In the genomic region with DNA sequence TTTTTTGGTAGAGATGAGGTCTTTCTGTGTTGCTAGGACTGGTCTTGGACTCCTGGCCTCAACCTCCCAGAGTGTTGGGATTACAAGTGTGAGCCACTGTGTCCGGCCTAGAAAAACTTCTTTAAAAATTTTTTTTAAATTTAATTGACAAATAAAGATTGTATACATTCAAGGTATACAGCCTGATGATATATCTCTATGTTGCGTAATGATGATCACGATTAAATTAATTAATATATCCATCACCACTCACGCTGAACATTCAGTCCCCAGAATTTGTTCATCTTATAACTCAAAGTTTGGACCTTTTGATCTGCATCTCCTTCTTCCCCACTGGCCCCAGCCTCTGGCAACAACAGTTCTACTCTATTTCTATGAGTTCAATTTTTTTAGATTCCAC, we compare ENCODE assay signal across 29 cellular contexts. TPM values are rescaled to one million over a fixed set of nuclear protein-coding genes. Genes with fewer than 3 reads are reported as not detected.
"Had no signal": no experiment of that assay in that cellular context is flagged by ENCODE, and none has a peak within 500 bp of the region (broad histone marks: within the 10 kb centered on the region; RNA-seq: fewer than 3 reads in every experiment).

No MANE protein-coding gene starts in this region.

- FAIRE-seq: pancreas had no signal

- H3K4me2 ChIP-seq: neural progenitor cell, smooth muscle cell had no signal

- H3K9ac ChIP-seq: neural progenitor cell had no signal

- H3K27me3 ChIP-seq: neural progenitor cell, pancreas, spleen, suprapubic skin, testis, tibial artery, transverse colon, upper lobe of right lung, uterus had no signal

- DNase-seq: naive thymus-derived CD4-positive, alpha-beta T cell; natural killer cell; occipital lobe; pancreas; retina; right cardiac atrium; spleen; stimulated activated CD4-positive, alpha-beta T cell treated with anti-CD3 and anti-CD28 coated beads, Interleukin-12 subunit alpha, Interleukin-12 subunit beta, amount 100 ng/mL, for 4 hours; stimulated activated CD4-positive, alpha-beta T cell treated with anti-CD3 and anti-CD28 coated beads, Interleukin-1b, Interleukin-23, amount 100 ng/mL, for 48 hours; stimulated activated CD4-positive, alpha-beta T cell treated with anti-CD3 and anti-CD28 coated beads, Interleukin-4, amount 100 ng/mL, for 1 hour; stimulated activated CD4-positive, alpha-beta T cell treated with anti-CD3 and anti-CD28 coated beads, Interleukin-4, amount 100 ng/mL, for 4 hours; stimulated activated CD8-positive, alpha-beta memory T cell treated with anti-CD3 and anti-CD28 coated beads, Interleukin-4, amount 100 ng/mL, for 48 hours; stimulated activated naive CD4-positive, alpha-beta T cell; stimulated activated naive CD8-positive, alpha-beta T cell treated with anti-CD3 and anti-CD28 coated beads, Interleukin-15, amount 100 ng/mL, for 72 hours; stimulated activated naive CD8-positive, alpha-beta T cell treated with anti-CD3 and anti-CD28 coated beads, Interleukin-15, Interleukin-2, amounts not matched to agents 100 U/mL and 50 U/mL, for 24 hours; substantia nigra; testis; tibial artery; transverse colon; upper lobe of right lung; uterus had no signal

- H3K4me3 ChIP-seq: neural progenitor cell, pancreas, prostate gland, skin epidermis, smooth muscle cell, spleen, suprapubic skin, testis, tibial artery, transverse colon, upper lobe of right lung, uterus had no signal

- H3K4me1 ChIP-seq: prostate gland, spleen, suprapubic skin, testis, tibial artery, transverse colon, upper lobe of right lung, uterus had no signal

- H3K36me3 ChIP-seq: neural progenitor cell, pancreas, prostate gland, suprapubic skin, transverse colon, upper lobe of right lung, uterus had no signal

- ATAC-seq: naive thymus-derived CD4-positive, alpha-beta T cell; natural killer cell; pancreas; right cardiac atrium; sciatic nerve; stimulated activated memory B cell treated with anti-CD40 and anti-IgM and Interleukin-4, amounts not matched to agents 10 μg/mL and 1 μg/mL and 100 μg/mL, for 72 hours; stimulated activated naive CD8-positive, alpha-beta T cell treated with anti-CD3 and anti-CD28 coated beads, Interleukin-15, amount 100 ng/mL, for 72 hours; stimulated activated naive CD8-positive, alpha-beta T cell treated with anti-CD3 and anti-CD28 coated beads, Interleukin-15, Interleukin-2, amounts not matched to agents 100 U/mL and 50 U/mL, for 24 hours; upper lobe of right lung had no signal

- H3K27ac ChIP-seq: neural progenitor cell, pancreas, prostate gland, skin epidermis, spleen, suprapubic skin, testis, tibial artery, transverse colon, upper lobe of right lung, uterus had no signal

- H2AFZ ChIP-seq: neural progenitor cell had no signal

- H3K9me3 ChIP-seq: pancreas, prostate gland, spleen, suprapubic skin, testis, tibial artery, transverse colon, upper lobe of right lung, uterus had no signal

RNA-seq across cellular contexts. Expression of a gene that starts 27.2 kb away (rescaled TPM):
- total RNA-seq: naive thymus-derived CD4-positive, alpha-beta T cell; natural killer cell; spleen; upper lobe of right lung had no signal
- polyA plus RNA-seq: naive thymus-derived CD4-positive, alpha-beta T cell; neural cell; spleen had no signal
